ENCODE assay signal across 1 cellular context in the genomic region with DNA sequence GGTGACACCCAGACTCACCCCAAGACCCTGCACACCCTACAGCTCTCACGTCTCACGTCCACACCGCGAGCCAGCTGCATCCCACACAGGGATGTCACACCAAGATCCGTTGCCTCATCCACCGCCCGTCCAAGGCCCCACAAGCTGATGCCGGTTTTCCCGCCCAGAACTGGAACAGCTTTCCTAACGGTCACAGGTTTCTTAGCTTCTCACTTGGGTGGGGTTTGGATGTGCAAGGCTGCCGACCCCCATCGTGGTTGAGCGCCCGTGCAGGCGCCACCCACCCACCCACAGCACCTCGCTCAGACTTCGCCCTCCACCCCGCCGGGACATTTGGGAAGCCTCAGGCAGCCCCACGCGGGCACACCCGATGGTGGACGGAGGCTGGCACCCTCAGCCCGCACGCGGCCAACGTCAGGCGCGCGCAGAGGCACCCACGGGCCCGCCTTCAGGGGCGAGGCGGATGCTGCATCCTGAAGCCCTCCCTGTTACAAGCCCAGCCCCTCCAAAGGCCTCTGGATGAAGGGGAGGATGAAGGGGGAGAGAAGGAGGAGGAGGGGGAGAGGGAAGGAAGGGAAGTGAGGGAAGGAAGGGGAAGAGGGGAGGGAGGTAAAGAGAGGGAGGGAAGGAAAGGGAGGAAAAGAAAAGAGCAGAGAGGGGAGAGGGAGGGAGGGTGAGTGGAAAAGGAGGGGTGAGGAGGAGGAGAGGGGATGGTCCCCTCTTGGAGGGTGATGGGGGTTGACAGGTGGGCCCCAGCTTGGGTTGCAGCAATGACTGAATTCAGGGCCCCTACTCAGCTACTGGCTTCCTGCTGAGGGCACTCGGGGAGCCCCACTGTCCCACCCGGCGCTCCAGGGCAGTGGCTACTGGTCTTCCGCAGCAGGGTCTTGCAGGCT.
TF ChIP-seq lines count a peak whose summit lies in the region.

No MANE protein-coding gene starts in this region.

TF ChIP-seq in GM23338, 12 proteins besides CTCF, POLR2A, EP300 and RAD21:
- TF ChIP-seq ZNF114 (CRISPR knock-in tag; IDR thresholded peaks at IDR 0.05) (no peak), EZH2 (IDR thresholded peaks at IDR 0.05; ENCODE audit: low read depth, unreplicated experiment) (peak; percentile 92), NANOG (IDR thresholded peaks at IDR 0.05; ENCODE audit: borderline replicate concordance) (no peak), CREB1 (CRISPR knock-in tag; IDR thresholded peaks at IDR 0.05; ENCODE audit: low read depth) (no peak), JUNB (IDR thresholded peaks at IDR 0.05; ENCODE audit: unreplicated experiment) (no peak)
- TF ChIP-seq, protein P1, sequence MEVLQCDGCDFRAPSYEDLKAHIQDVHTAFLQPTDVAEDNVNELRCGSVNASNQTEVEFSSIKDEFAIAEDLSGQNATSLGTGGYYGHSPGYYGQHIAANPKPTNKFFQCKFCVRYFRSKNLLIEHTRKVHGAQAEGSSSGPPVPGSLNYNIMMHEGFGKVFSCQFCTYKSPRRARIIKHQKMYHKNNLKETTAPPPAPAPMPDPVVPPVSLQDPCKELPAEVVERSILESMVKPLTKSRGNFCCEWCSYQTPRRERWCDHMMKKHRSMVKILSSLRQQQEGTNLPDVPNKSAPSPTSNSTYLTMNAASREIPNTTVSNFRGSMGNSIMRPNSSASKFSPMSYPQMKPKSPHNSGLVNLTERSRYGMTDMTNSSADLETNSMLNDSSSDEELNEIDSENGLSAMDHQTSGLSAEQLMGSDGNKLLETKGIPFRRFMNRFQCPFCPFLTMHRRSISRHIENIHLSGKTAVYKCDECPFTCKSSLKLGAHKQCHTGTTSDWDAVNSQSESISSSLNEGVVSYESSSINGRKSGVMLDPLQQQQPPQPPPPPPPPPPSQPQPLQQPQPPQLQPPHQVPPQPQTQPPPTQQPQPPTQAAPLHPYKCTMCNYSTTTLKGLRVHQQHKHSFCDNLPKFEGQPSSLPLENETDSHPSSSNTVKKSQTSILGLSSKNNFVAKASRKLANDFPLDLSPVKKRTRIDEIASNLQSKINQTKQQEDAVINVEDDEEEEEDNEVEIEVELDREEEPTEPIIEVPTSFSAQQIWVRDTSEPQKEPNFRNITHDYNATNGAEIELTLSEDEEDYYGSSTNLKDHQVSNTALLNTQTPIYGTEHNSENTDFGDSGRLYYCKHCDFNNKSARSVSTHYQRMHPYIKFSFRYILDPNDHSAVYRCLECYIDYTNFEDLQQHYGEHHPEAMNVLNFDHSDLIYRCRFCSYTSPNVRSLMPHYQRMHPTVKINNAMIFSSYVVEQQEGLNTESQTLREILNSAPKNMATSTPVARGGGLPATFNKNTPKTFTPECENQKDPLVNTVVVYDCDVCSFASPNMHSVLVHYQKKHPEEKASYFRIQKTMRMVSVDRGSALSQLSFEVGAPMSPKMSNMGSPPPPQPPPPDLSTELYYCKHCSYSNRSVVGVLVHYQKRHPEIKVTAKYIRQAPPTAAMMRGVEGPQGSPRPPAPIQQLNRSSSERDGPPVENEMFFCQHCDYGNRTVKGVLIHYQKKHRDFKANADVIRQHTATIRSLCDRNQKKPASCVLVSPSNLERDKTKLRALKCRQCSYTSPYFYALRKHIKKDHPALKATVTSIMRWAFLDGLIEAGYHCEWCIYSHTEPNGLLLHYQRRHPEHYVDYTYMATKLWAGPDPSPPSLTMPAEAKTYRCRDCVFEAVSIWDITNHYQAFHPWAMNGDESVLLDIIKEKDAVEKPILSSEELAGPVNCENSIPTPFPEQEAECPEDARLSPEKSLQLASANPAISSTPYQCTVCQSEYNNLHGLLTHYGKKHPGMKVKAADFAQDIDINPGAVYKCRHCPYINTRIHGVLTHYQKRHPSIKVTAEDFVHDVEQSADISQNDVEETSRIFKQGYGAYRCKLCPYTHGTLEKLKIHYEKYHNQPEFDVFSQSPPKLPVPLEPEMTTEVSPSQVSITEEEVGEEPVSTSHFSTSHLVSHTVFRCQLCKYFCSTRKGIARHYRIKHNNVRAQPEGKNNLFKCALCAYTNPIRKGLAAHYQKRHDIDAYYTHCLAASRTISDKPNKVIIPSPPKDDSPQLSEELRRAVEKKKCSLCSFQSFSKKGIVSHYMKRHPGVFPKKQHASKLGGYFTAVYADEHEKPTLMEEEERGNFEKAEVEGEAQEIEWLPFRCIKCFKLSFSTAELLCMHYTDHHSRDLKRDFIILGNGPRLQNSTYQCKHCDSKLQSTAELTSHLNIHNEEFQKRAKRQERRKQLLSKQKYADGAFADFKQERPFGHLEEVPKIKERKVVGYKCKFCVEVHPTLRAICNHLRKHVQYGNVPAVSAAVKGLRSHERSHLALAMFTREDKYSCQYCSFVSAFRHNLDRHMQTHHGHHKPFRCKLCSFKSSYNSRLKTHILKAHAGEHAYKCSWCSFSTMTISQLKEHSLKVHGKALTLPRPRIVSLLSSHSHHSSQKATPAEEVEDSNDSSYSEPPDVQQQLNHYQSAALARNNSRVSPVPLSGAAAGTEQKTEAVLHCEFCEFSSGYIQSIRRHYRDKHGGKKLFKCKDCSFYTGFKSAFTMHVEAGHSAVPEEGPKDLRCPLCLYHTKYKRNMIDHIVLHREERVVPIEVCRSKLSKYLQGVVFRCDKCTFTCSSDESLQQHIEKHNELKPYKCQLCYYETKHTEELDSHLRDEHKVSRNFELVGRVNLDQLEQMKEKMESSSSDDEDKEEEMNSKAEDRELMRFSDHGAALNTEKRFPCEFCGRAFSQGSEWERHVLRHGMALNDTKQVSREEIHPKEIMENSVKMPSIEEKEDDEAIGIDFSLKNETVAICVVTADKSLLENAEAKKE (CRISPR knock-in tag; IDR thresholded peaks at IDR 0.05), result no peak
- TF ChIP-seq, protein P2, sequence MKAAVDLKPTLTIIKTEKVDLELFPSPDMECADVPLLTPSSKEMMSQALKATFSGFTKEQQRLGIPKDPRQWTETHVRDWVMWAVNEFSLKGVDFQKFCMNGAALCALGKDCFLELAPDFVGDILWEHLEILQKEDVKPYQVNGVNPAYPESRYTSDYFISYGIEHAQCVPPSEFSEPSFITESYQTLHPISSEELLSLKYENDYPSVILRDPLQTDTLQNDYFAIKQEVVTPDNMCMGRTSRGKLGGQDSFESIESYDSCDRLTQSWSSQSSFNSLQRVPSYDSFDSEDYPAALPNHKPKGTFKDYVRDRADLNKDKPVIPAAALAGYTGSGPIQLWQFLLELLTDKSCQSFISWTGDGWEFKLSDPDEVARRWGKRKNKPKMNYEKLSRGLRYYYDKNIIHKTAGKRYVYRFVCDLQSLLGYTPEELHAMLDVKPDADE (IDR thresholded peaks at IDR 0.05), result no peak
